8 cellular contexts compared by ENCODE assay signal in genomic region chr11:72781313-72782080, GRCh38. TPM values are rescaled to one million over a fixed set of nuclear protein-coding genes. Genes with fewer than 3 reads are reported as not detected.
DNase-seq lines count a peak whose midpoint lies in the region; ATAC-seq and TF ChIP-seq lines count a peak whose summit lies in the region.

No MANE protein-coding gene starts in this region.

- no CpG with 5 or more reads among the region's 89 CpGs for WGBS in iPS DF 6.9 (ENCODE audit: insufficient coverage, insufficient read length)
- 0 to 6% (median 2%) methylated on average over 10 to 89 of the region's 89 CpGs for WGBS in spleen, 5 donors

- H3K4me1 ChIP-seq in SJSA1 (replicated peaks) (no peaks in the 10 kb centered on the region), iPS DF 6.9 (ENCODE audit: control insufficient read depth, insufficient read depth, low read length) (peaks cover 4% of the 10 kb centered on the region; the same call in 1 of the 2 replicates), spleen (peaks cover 22 to 67% (median 44%) of the 10 kb centered on the region in 6 donors)

- H3K4me3 ChIP-seq in AG04449 (ENCODE audit: low read depth, low read length) (peak overlapping the region; percentile 53), SJSA1 (peak overlapping the region; percentile 35), iPS DF 6.9 (ENCODE audit: low read length) (peak overlapping the region; percentile 58), spleen (peak overlapping the region; percentile 35 to 78 (median 55))

- no peaks in the 10 kb centered on the region for H3K9me3 ChIP-seq in SJSA1 (replicated peaks)
- no peaks in the 10 kb centered on the region for H3K9me3 ChIP-seq in iPS DF 6.9 (ENCODE audit: control insufficient read depth, insufficient read depth, low read length)
- H3K9me3 ChIP-seq in spleen = no peaks in the 10 kb centered on the region

- H3K36me3 ChIP-seq in SJSA1 = no peaks in the 10 kb centered on the region
- no peaks in the 10 kb centered on the region for H3K36me3 ChIP-seq in iPS DF 6.9 (ENCODE audit: control insufficient read depth, insufficient read depth, low read length)
- no peaks in the 10 kb centered on the region for H3K36me3 ChIP-seq in spleen

- DNase-seq in AG04449 (ENCODE audit: low read depth, low spot score) (no peak), SJSA1 (ENCODE audit: low read depth in 1 of 2, low spot score in 2 of 2) (no peak), iPS DF 6.9 (ENCODE audit: low read depth, low spot score) (no peak), spleen (peak; percentile 89), T1000 (lab: John Stamatoyannopoulos, UW) (no peak), Kasumi-1 (lab: John Stamatoyannopoulos, UW) (no peak)
- peak; percentile 29 for DNase-seq in activated naive CD8-positive, alpha-beta T cell treated with anti-CD3 and anti-CD28 coated beads, Interleukin-2, amount 50 U/mL, for 16 hours (ENCODE audit: low read depth, low spot score)

- CTCF ChIA-PET in AG04449 (lab: Yijun Ruan, JAX) = interaction anchor here (1.1 to 2.5 kb wide), 5 partner anchors 8 to 56 kb away, joined by 4 to 23 read pairs (median 8); partner anchors contain the start of gene STARD10

- H3K27ac ChIP-seq in SJSA1 (no peak overlapping the region), iPS DF 6.9 (ENCODE audit: low read length) (no peak overlapping the region), spleen (peak overlapping the region in 3 of 8 donors; percentile 49 to 70 (median 66))

- H3K27me3 ChIP-seq in SJSA1 (replicated peaks) (no peaks in the 10 kb centered on the region), iPS DF 6.9 (ENCODE audit: control insufficient read depth, insufficient read depth, low read length) (no peaks in the 10 kb centered on the region), spleen (replicated peaks in 1 of 7) (peaks cover 0 to 10% (median 0%) of the 10 kb centered on the region in 7 donors)

- POLR2A ChIA-PET in AG04449 (lab: Yijun Ruan, JAX) = no interaction called here

- TF ChIP-seq POLR2A in spleen (IDR thresholded peaks at IDR 0.05) = no peak

- intact Hi-C loops in spleen (cut with DNase I; ENCODE audit: low total_unique reads) = no loop called here

- peak; percentile 50 for ATAC-seq in GM21423 (IDR thresholded peaks at IDR 0.05; ENCODE audit: unreplicated experiment)

- TF ChIP-seq CTCF in AG04449 (IDR thresholded peaks at IDR 0.05; ENCODE audit: insufficient read depth, low read length, missing control alignments) (no peak), spleen (IDR thresholded peaks at IDR 0.05 in 8 of 11, conservative IDR thresholded peaks at IDR 0.05 in 3 of 11) (no peak)

RNA-seq across cellular contexts. Expression of gene STARD10, which starts 12.3 kb away (rescaled TPM):
- total RNA-seq in SJSA1 (2014; rRNA removed; shearing (Covaris generic)) = 10.8 and 13.2 TPM in 2 replicates
- total RNA-seq in spleen = 10 to 100 TPM; 19.7 to 35.1 (median 27.9) TPM
- 10 to 100 TPM; 23.7 to 46.7 (median 31.9) TPM for polyA plus RNA-seq in spleen

RNA-seq across cellular contexts. Expression of gene ARAP1, which starts 29.3 kb away (rescaled TPM):
- total RNA-seq in SJSA1 (2014; rRNA removed; shearing (Covaris generic)) = 26.4 and 31.0 TPM in 2 replicates
- total RNA-seq in spleen = 100 to 1,000 TPM; 248 to 365 (median 278) TPM
- polyA plus RNA-seq in spleen = 100 to 1,000 TPM in 2 of 3 donors, 10 to 100 TPM in 1; 76.7 to 176 (median 127) TPM

RNA-seq across cellular contexts. Expression of gene ATG16L2, which starts 32.7 kb away (rescaled TPM):
- 3.2 and 7.8 TPM in 2 replicates for total RNA-seq in SJSA1 (2014; rRNA removed; shearing (Covaris generic))
- 100 to 1,000 TPM; 212 to 368 (median 234) TPM for total RNA-seq in spleen
- 100 to 1,000 TPM in 2 of 3 donors, 10 to 100 TPM in 1; 96.9 to 343 (median 341) TPM for polyA plus RNA-seq in spleen

Comparison
In these comparisons a context has a peak if more than half of its experiments do, and no peak if none do; other contexts are left out.
1. DNase-seq: peak in activated naive CD8-positive, alpha-beta T cell treated with anti-CD3 and anti-CD28 coated beads, Interleukin-2, amount 50 U/mL, for 16 hours (single experiment) and spleen (single experiment); none in AG04449 (single experiment), SJSA1 (0 of 2), iPS DF 6.9 (single experiment), T1000 (single experiment) and Kasumi-1 (0 of 2).
2. RNA of gene ATG16L2, which starts 32.7 kb away (total RNA-seq): 212 to 368 TPM in spleen; 3.2 to 7.8 TPM in SJSA1; every median in the first group is over 10 times any median in the second.
3. Peak in every context shown above with its lines, with median percentiles within 50 percentile points of each other: H3K4me3 ChIP-seq.